ENCODE assay signal across 20 cellular contexts in genomic region chr19:41740415-41741243, GRCh38. TPM values are rescaled to one million over a fixed set of nuclear protein-coding genes. Genes with fewer than 3 reads are reported as not detected.
DNase-seq lines count a peak whose midpoint lies in the region; ATAC-seq and TF ChIP-seq lines count a peak whose summit lies in the region.
"Had no signal": no experiment of that assay in that cellular context is flagged by ENCODE, and none has a peak within 500 bp of the region (broad histone marks: within the 10 kb centered on the region; RNA-seq: fewer than 3 reads in every experiment).

No MANE protein-coding gene starts in this region.

- TF ChIP-seq CTCF in PC-9 (conservative IDR thresholded peaks at IDR 0.05) (no peak), colonic mucosa (IDR thresholded peaks at IDR 0.05) (no peak), osteocyte (IDR thresholded peaks at IDR 0.05) (no peak)

- H3K27me3 ChIP-seq in PC-9 (ENCODE audit: insufficient read depth, low read depth) (no peaks in the 10 kb centered on the region), colonic mucosa (no peaks in the 10 kb centered on the region)
- H3K27me3 ChIP-seq: ovary had no signal

- no peak overlapping the region for H3K4me3 ChIP-seq in PC-9
- no peak overlapping the region for H3K4me3 ChIP-seq in colonic mucosa
- H3K4me3 ChIP-seq: ovary had no signal

- H3K27me3 Mint-ChIP-seq in activated CD4-positive, alpha-beta memory T cell treated with anti-CD3 and anti-CD28 coated beads for 36 hours: peaks cover 38% of the 10 kb centered on the region
- peaks cover 47% of the 10 kb centered on the region for H3K27me3 Mint-ChIP-seq in activated CD4-positive, alpha-beta memory T cell treated with anti-CD3 and anti-CD28 coated beads, Interleukin-2, amount 10 ng/mL, durations not matched to agents 7 days and 5 days
- peaks cover 17 to 25% of the 10 kb centered on the region in 2 donors for H3K27me3 Mint-ChIP-seq in stimulated activated naive B cell treated with anti-CD40 and anti-IgM and Interleukin-4, amounts not matched to agents 10 μg/mL and 1 μg/mL and 100 μg/mL, for 72 hours
- peaks cover 23% of the 10 kb centered on the region for H3K27me3 Mint-ChIP-seq in osteocyte (ENCODE audit: unreplicated experiment)

- H3K9ac ChIP-seq in colonic mucosa (ENCODE audit: low read depth in 2 of 2, low read length in 2 of 2): no peak overlapping the region

- H3K4me2 ChIP-seq in PC-9: peak overlapping the region; percentile 49

- 0 out of 2 replicates have a peak overlapping the region, but pooled peaks have one; percentile 9 for H2AFZ ChIP-seq in PC-9

- H4K20me1 ChIP-seq in PC-9 (ENCODE audit: insufficient read depth): no peaks in the 10 kb centered on the region

- no peaks in the 10 kb centered on the region for H3K79me2 ChIP-seq in PC-9 (ENCODE audit: low read depth)

- H3K9me3 Mint-ChIP-seq in activated CD4-positive, alpha-beta memory T cell treated with anti-CD3 and anti-CD28 coated beads for 36 hours: no peaks in the 10 kb centered on the region
- H3K9me3 Mint-ChIP-seq in activated CD4-positive, alpha-beta memory T cell treated with anti-CD3 and anti-CD28 coated beads, Interleukin-2, amount 10 ng/mL, durations not matched to agents 7 days and 5 days: no peaks in the 10 kb centered on the region
- H3K9me3 Mint-ChIP-seq in stimulated activated naive B cell treated with anti-CD40 and anti-IgM and Interleukin-4, amounts not matched to agents 10 μg/mL and 1 μg/mL and 100 μg/mL, for 72 hours: no peaks in the 10 kb centered on the region
- H3K9me3 Mint-ChIP-seq in osteocyte (ENCODE audit: unreplicated experiment): no peaks in the 10 kb centered on the region
- H3K9me3 Mint-ChIP-seq: CD14-positive monocyte had no signal

- no peaks in the 10 kb centered on the region for H3K36me3 ChIP-seq in PC-9 (ENCODE audit: low read depth)
- no peaks in the 10 kb centered on the region for H3K36me3 ChIP-seq in colonic mucosa
- H3K36me3 ChIP-seq: ovary had no signal

- POLR2A ChIA-PET in activated CD4-positive, alpha-beta memory T cell treated with anti-CD3 and anti-CD28 coated beads for 36 hours (lab: Charles Lee): interaction anchor here (0.6 to 1.0 kb wide), 2 partner anchors 38 to 86 kb away, joined by 3 to 4 read pairs; no protein-coding TSS in a partner anchor
- POLR2A ChIA-PET in activated CD4-positive, alpha-beta memory T cell treated with anti-CD3 and anti-CD28 coated beads, Interleukin-2, amount 10 ng/mL, durations not matched to agents 7 days and 5 days (lab: Charles Lee): no interaction called here
- POLR2A ChIA-PET in PC-9 (lab: Charles Lee; ENCODE audit: unreplicated experiment): interaction anchor here (0.6 to 0.7 kb wide), 4 partner anchors 15 to 1678 kb away, joined by 3 to 6 read pairs (median 3); partner anchors contain the start of gene CEACAM6

- no peaks in the 10 kb centered on the region for H3K9me3 ChIP-seq in PC-9 (ENCODE audit: insufficient read depth, low read depth)
- H3K9me3 ChIP-seq in colonic mucosa: no peaks in the 10 kb centered on the region
- H3K9me3 ChIP-seq: ovary had no signal

- BruUV-seq in PC-9 (replicated peaks; lab: Mats Ljungman, UMichigan): TSS peak; percentile 85

- peaks cover 47% of the 10 kb centered on the region for H3F3A ChIP-seq in PC-9 (ENCODE audit: insufficient read depth, low read depth)

- H3K4me1 ChIP-seq in PC-9 (replicated peaks; ENCODE audit: insufficient read depth) (peaks cover 93% of the 10 kb centered on the region), colonic mucosa (peaks cover 8% of the 10 kb centered on the region)

- H3K27ac ChIP-seq in PC-9 (peak overlapping the region; percentile 100), colonic mucosa (peak overlapping the region; percentile 71)
- H3K27ac ChIP-seq: ovary had no signal

- no peaks in the 10 kb centered on the region for H3K9me2 ChIP-seq in PC-9 (ENCODE audit: insufficient read depth)

- CTCF ChIA-PET in activated CD4-positive, alpha-beta memory T cell treated with anti-CD3 and anti-CD28 coated beads for 36 hours (lab: Charles Lee): interaction anchor here (0.8 to 5.2 kb wide), 10 partner anchors 9 to 99 kb away, joined by 3 to 38 read pairs (median 6); no protein-coding TSS in a partner anchor
- CTCF ChIA-PET in activated CD4-positive, alpha-beta memory T cell treated with anti-CD3 and anti-CD28 coated beads, Interleukin-2, amount 10 ng/mL, durations not matched to agents 7 days and 5 days (lab: Charles Lee): interaction anchor here (3.8 kb wide), 1 partner anchor 13 kb away, joined by 23 read pairs; no protein-coding TSS in a partner anchor
- CTCF ChIA-PET in PC-9 (lab: Charles Lee): interaction anchor here (0.6 kb wide), 1 partner anchor 33 kb away, joined by 3 read pairs; no protein-coding TSS in a partner anchor

- intact Hi-C loops in activated CD4-positive, alpha-beta memory T cell treated with anti-CD3 and anti-CD28 coated beads for 36 hours (cut with micrococcal nuclease): loop anchor here (1.0 kb wide), 1 partner anchor 34 kb away; no protein-coding TSS in a partner anchor
- intact Hi-C loops in PC-9 (cut with micrococcal nuclease; ENCODE audit: unreplicated experiment) (loop anchor here (1.0 kb wide), 1 partner anchor 34 kb away; no protein-coding TSS in a partner anchor), colonic mucosa (cut with DNase I) (no loop called here)

- DNase-seq in activated CD4-positive, alpha-beta memory T cell treated with anti-CD3 and anti-CD28 coated beads for 36 hours: peak; percentile 34
- no peak for DNase-seq in activated CD4-positive, alpha-beta memory T cell treated with anti-CD3 and anti-CD28 coated beads, Interleukin-2, amount 10 ng/mL, durations not matched to agents 7 days and 5 days
- DNase-seq in PC-9 (peak in 1 of 2 experiments; percentile 95), colonic mucosa (no peak), osteocyte (ENCODE audit: extremely low spot score, unreplicated experiment) (no peak)
- no peak for DNase-seq in stimulated activated naive B cell treated with anti-CD40 and anti-IgM and Interleukin-4, amounts not matched to agents 10 μg/mL and 1 μg/mL and 100 μg/mL, for 72 hours
- DNase-seq: activated naive CD4-positive, alpha-beta T cell; DMS53; HCEC 1CT; NCI-H1417 treated with DMSO at 0.1 percent for 48 hours; NCI-H748 treated with DMSO at 0.1 percent for 48 hours; ovary; right cardiac atrium; SHP77 had no signal

- ATAC-seq in stimulated activated naive B cell treated with anti-CD40 and anti-IgM and Interleukin-4, amounts not matched to agents 10 μg/mL and 1 μg/mL and 100 μg/mL, for 72 hours (replicated peaks): peak; percentile 21 to 29
- ATAC-seq in GM18511 (IDR thresholded peaks at IDR 0.05; ENCODE audit: unreplicated experiment) (no peak), GM18858 (IDR thresholded peaks at IDR 0.05; ENCODE audit: unreplicated experiment) (no peak)
- ATAC-seq: right cardiac atrium had no signal

- H3K27ac Mint-ChIP-seq in activated CD4-positive, alpha-beta memory T cell treated with anti-CD3 and anti-CD28 coated beads for 36 hours: peak overlapping the region; percentile 26
- H3K27ac Mint-ChIP-seq in activated CD4-positive, alpha-beta memory T cell treated with anti-CD3 and anti-CD28 coated beads, Interleukin-2, amount 10 ng/mL, durations not matched to agents 7 days and 5 days: no peak overlapping the region
- H3K27ac Mint-ChIP-seq in stimulated activated naive B cell treated with anti-CD40 and anti-IgM and Interleukin-4, amounts not matched to agents 10 μg/mL and 1 μg/mL and 100 μg/mL, for 72 hours: no peak overlapping the region
- no peak overlapping the region for H3K27ac Mint-ChIP-seq in osteocyte (ENCODE audit: unreplicated experiment)

- no peak overlapping the region for H3K4me3 Mint-ChIP-seq in activated CD4-positive, alpha-beta memory T cell treated with anti-CD3 and anti-CD28 coated beads for 36 hours
- H3K4me3 Mint-ChIP-seq in activated CD4-positive, alpha-beta memory T cell treated with anti-CD3 and anti-CD28 coated beads, Interleukin-2, amount 10 ng/mL, durations not matched to agents 7 days and 5 days: no peak overlapping the region
- no peak overlapping the region for H3K4me3 Mint-ChIP-seq in stimulated activated naive B cell treated with anti-CD40 and anti-IgM and Interleukin-4, amounts not matched to agents 10 μg/mL and 1 μg/mL and 100 μg/mL, for 72 hours
- H3K4me3 Mint-ChIP-seq in osteocyte (ENCODE audit: unreplicated experiment): no peak overlapping the region
- H3K4me3 Mint-ChIP-seq: CD14-positive monocyte had no signal

- no peaks in the 10 kb centered on the region for H3K36me3 Mint-ChIP-seq in activated CD4-positive, alpha-beta memory T cell treated with anti-CD3 and anti-CD28 coated beads for 36 hours
- H3K36me3 Mint-ChIP-seq in activated CD4-positive, alpha-beta memory T cell treated with anti-CD3 and anti-CD28 coated beads, Interleukin-2, amount 10 ng/mL, durations not matched to agents 7 days and 5 days (ENCODE audit: low read depth): no peaks in the 10 kb centered on the region
- no peaks in the 10 kb centered on the region for H3K36me3 Mint-ChIP-seq in stimulated activated naive B cell treated with anti-CD40 and anti-IgM and Interleukin-4, amounts not matched to agents 10 μg/mL and 1 μg/mL and 100 μg/mL, for 72 hours
- H3K36me3 Mint-ChIP-seq in osteocyte (ENCODE audit: unreplicated experiment): no peaks in the 10 kb centered on the region
- H3K36me3 Mint-ChIP-seq: CD14-positive monocyte had no signal

- H3K4me1 Mint-ChIP-seq in activated CD4-positive, alpha-beta memory T cell treated with anti-CD3 and anti-CD28 coated beads for 36 hours (ENCODE audit: low read depth): peaks cover 20% of the 10 kb centered on the region
- peaks cover 9% of the 10 kb centered on the region for H3K4me1 Mint-ChIP-seq in activated CD4-positive, alpha-beta memory T cell treated with anti-CD3 and anti-CD28 coated beads, Interleukin-2, amount 10 ng/mL, durations not matched to agents 7 days and 5 days
- peaks cover 15 to 20% of the 10 kb centered on the region in 2 donors for H3K4me1 Mint-ChIP-seq in stimulated activated naive B cell treated with anti-CD40 and anti-IgM and Interleukin-4, amounts not matched to agents 10 μg/mL and 1 μg/mL and 100 μg/mL, for 72 hours
- H3K4me1 Mint-ChIP-seq in osteocyte (ENCODE audit: unreplicated experiment): no peaks in the 10 kb centered on the region

RNA-seq across cellular contexts. Expression of gene CEACAM6, which starts 14.7 kb away (rescaled TPM):
- total RNA-seq in activated CD4-positive, alpha-beta memory T cell treated with anti-CD3 and anti-CD28 coated beads for 36 hours: not detected
- not detected for total RNA-seq in activated CD4-positive, alpha-beta memory T cell treated with anti-CD3 and anti-CD28 coated beads, Interleukin-2, amount 10 ng/mL, durations not matched to agents 7 days and 5 days
- total RNA-seq in PC-9 (2021) (265 and 468 TPM in 2 replicates), colonic mucosa (100 to 1,000 TPM; 260 to 655 TPM), osteocyte (not detected in 2 replicates)
- total RNA-seq: activated CD8-positive, alpha-beta memory T cell treated with anti-CD3 and anti-CD28 coated beads for 36 hours; lung microvascular endothelial cell; M059J had no signal

RNA-seq across cellular contexts. Expression of gene CEACAM5, which starts 32.2 kb away (rescaled TPM):
- total RNA-seq in activated CD4-positive, alpha-beta memory T cell treated with anti-CD3 and anti-CD28 coated beads for 36 hours: not detected
- total RNA-seq in activated CD4-positive, alpha-beta memory T cell treated with anti-CD3 and anti-CD28 coated beads, Interleukin-2, amount 10 ng/mL, durations not matched to agents 7 days and 5 days: not detected
- total RNA-seq in PC-9 (2021): 18.1 and 23.3 TPM in 2 replicates
- 1,000 to 10,000 TPM; 2,196 to 2,217 TPM for total RNA-seq in colonic mucosa
- total RNA-seq in osteocyte: not detected in 2 replicates
- total RNA-seq: activated CD8-positive, alpha-beta memory T cell treated with anti-CD3 and anti-CD28 coated beads for 36 hours; lung microvascular endothelial cell; M059J; right cardiac atrium had no signal

RNA-seq across cellular contexts. Expression of gene CEACAM7, which starts 52.6 kb away (rescaled TPM):
- not detected for total RNA-seq in activated CD4-positive, alpha-beta memory T cell treated with anti-CD3 and anti-CD28 coated beads for 36 hours
- not detected for total RNA-seq in activated CD4-positive, alpha-beta memory T cell treated with anti-CD3 and anti-CD28 coated beads, Interleukin-2, amount 10 ng/mL, durations not matched to agents 7 days and 5 days
- total RNA-seq in PC-9 (2021) (not detected in 2 replicates), colonic mucosa (100 to 1,000 TPM; 329 to 919 TPM), osteocyte (not detected in 2 replicates)
- total RNA-seq: activated CD8-positive, alpha-beta memory T cell treated with anti-CD3 and anti-CD28 coated beads for 36 hours; M059J; right cardiac atrium had no signal

RNA-seq across cellular contexts. Expression of gene CEACAM3, which starts 55.8 kb away (rescaled TPM):
- total RNA-seq in activated CD4-positive, alpha-beta memory T cell treated with anti-CD3 and anti-CD28 coated beads for 36 hours: not detected
- total RNA-seq in activated CD4-positive, alpha-beta memory T cell treated with anti-CD3 and anti-CD28 coated beads, Interleukin-2, amount 10 ng/mL, durations not matched to agents 7 days and 5 days: not detected
- total RNA-seq in PC-9 (2021): not detected in 2 replicates
- 1 to 10 TPM; 1.1 to 2.8 TPM for total RNA-seq in colonic mucosa
- total RNA-seq in osteocyte: not detected in 2 replicates
- total RNA-seq: activated CD8-positive, alpha-beta memory T cell treated with anti-CD3 and anti-CD28 coated beads for 36 hours; lung microvascular endothelial cell; M059J; ovary had no signal

Comparison
In these comparisons a context has a peak if more than half of its experiments do, and no peak if none do; other contexts are left out.
1. ATAC-seq: peak in stimulated activated naive B cell treated with anti-CD40 and anti-IgM and Interleukin-4, amounts not matched to agents 10 μg/mL and 1 μg/mL and 100 μg/mL, for 72 hours (2 of 2); none in GM18511 (single experiment) and GM18858 (single experiment).
2. RNA of gene CEACAM6, which starts 14.7 kb away (total RNA-seq): 260 to 655 TPM in colonic mucosa and 265 to 468 TPM in PC-9; not detected in activated CD4-positive, alpha-beta memory T cell treated with anti-CD3 and anti-CD28 coated beads for 36 hours, not detected in activated CD4-positive, alpha-beta memory T cell treated with anti-CD3 and anti-CD28 coated beads, Interleukin-2, amount 10 ng/mL, durations not matched to agents 7 days and 5 days and not detected in osteocyte; every median in the first group is over 100 times any median in the second.
3. RNA of gene CEACAM5, which starts 32.2 kb away (total RNA-seq): 2,196 to 2,217 TPM in colonic mucosa; 18.1 to 23.3 TPM in PC-9, not detected in activated CD4-positive, alpha-beta memory T cell treated with anti-CD3 and anti-CD28 coated beads for 36 hours, not detected in activated CD4-positive, alpha-beta memory T cell treated with anti-CD3 and anti-CD28 coated beads, Interleukin-2, amount 10 ng/mL, durations not matched to agents 7 days and 5 days and not detected in osteocyte; every median in the first group is over 10 times any median in the second.
4. RNA of gene CEACAM7, which starts 52.6 kb away (total RNA-seq): 329 to 919 TPM in colonic mucosa; not detected in activated CD4-positive, alpha-beta memory T cell treated with anti-CD3 and anti-CD28 coated beads for 36 hours, not detected in activated CD4-positive, alpha-beta memory T cell treated with anti-CD3 and anti-CD28 coated beads, Interleukin-2, amount 10 ng/mL, durations not matched to agents 7 days and 5 days, not detected in PC-9 and not detected in osteocyte; every median in the first group is over 100 times any median in the second.